Comparison of ENCODE assay signal across 9 cellular contexts in the genomic region with DNA sequence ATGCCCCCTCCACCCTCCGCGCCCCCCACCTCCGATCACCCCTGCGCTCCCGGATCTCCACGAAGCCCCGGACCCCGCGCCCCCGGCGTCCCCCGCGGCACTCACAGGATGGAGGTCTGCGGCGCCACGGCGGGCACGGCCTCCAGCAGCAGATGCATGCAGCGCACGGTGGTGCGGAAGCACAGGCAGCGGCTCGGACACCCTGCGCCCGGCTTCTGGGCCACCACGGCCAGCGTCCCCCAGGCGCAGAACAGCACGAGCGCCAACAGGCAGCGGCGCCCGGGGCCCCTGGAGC. TPM values are rescaled to one million over a fixed set of nuclear protein-coding genes. Genes with fewer than 3 reads are reported as not detected.
DNase-seq lines count a peak whose midpoint lies in the region; ATAC-seq and TF ChIP-seq lines count a peak whose summit lies in the region.
"Had no signal": no experiment of that assay in that cellular context is flagged by ENCODE, and none has a peak within 500 bp of the region (broad histone marks: within the 10 kb centered on the region; RNA-seq: fewer than 3 reads in every experiment).

No MANE protein-coding gene starts in this region.

- no peaks in the 10 kb centered on the region for H3K9me3 ChIP-seq in GM23248 (ENCODE audit: low read depth)
- no peaks in the 10 kb centered on the region for H3K9me3 ChIP-seq in WERI-Rb-1 (ENCODE audit: severe bottlenecking)
- H3K9me3 ChIP-seq in psoas muscle, result no peaks in the 10 kb centered on the region

- H3K4me3 ChIP-seq in GM23248 (peak overlapping the region; percentile 95), WERI-Rb-1 (ENCODE audit: low read depth, low read length) (peak overlapping the region; percentile 59), psoas muscle (peak overlapping the region; percentile 67)
- H3K4me3 ChIP-seq: GM12878 had no signal

- H3F3A ChIP-seq in GM23248 (ENCODE audit: insufficient read depth), result peaks cover 10% of the 10 kb centered on the region

- H3K9ac ChIP-seq in GM23248, result peak overlapping the region; percentile 97

- H3K4me1 ChIP-seq in GM23248 (ENCODE audit: insufficient read depth), result no peaks in the 10 kb centered on the region
- H3K4me1 ChIP-seq in psoas muscle, result peaks cover 12% of the 10 kb centered on the region

- H3K36me3 ChIP-seq in GM23248 (ENCODE audit: low read depth), result no peaks in the 10 kb centered on the region
- H3K36me3 ChIP-seq in WERI-Rb-1, result peaks cover 3% of the 10 kb centered on the region
- no peaks in the 10 kb centered on the region for H3K36me3 ChIP-seq in psoas muscle (ENCODE audit: insufficient read depth in 1 of 2, low read depth in 1 of 2)

- DNase-seq in GM23248 (no peak), WERI-Rb-1 (no peak), cardiac septum (ENCODE audit: low spot score) (peak; percentile 69), psoas muscle (no peak), AG08395 (ENCODE audit: low spot score) (no peak), A172 (ENCODE audit: low spot score) (no peak)

- no peaks in the 10 kb centered on the region for H3K9me2 ChIP-seq in GM23248 (ENCODE audit: insufficient read depth)

- peaks cover 36% of the 10 kb centered on the region for H3K79me2 ChIP-seq in GM23248 (ENCODE audit: insufficient read depth)

- peak overlapping the region; percentile 81 for H3K4me2 ChIP-seq in GM23248 (ENCODE audit: unreplicated experiment)

- WGBS in GM23248 (ENCODE audit: low coverage in 1 of 2, low lambda C conversion rate in 2 of 2, missing lambda C conversion rate in 2 of 2), 2 experiments, result 0 to 1% methylated on average over 21 to 30 of the region's 33 CpGs
- WGBS in psoas muscle, 3 donors, result 0% methylated on average over 13 to 33 of the region's 33 CpGs

- ATAC-seq in psoas muscle, result peak in 3 of 4 donors; percentile 8 to 13 (median 12)
- no peak for ATAC-seq in GM21737 (IDR thresholded peaks at IDR 0.05; ENCODE audit: unreplicated experiment)
- ATAC-seq in HG02610 (IDR thresholded peaks at IDR 0.05; ENCODE audit: unreplicated experiment), result no peak
- ATAC-seq: GM12878 had no signal

- peak overlapping the region; percentile 98 for H3K27ac ChIP-seq in GM23248
- peak overlapping the region; percentile 70 for H3K27ac ChIP-seq in WERI-Rb-1
- peak overlapping the region; percentile 60 for H3K27ac ChIP-seq in psoas muscle

- no peaks in the 10 kb centered on the region for H4K20me1 ChIP-seq in GM23248 (ENCODE audit: insufficient read depth)

- in situ Hi-C loops in GM23248 (cut with MboI), result no loop called here

- no peak for TF ChIP-seq CTCF in WERI-Rb-1 (IDR thresholded peaks at IDR 0.05; ENCODE audit: low read depth, low read length)
- no peak for TF ChIP-seq CTCF in psoas muscle (IDR thresholded peaks at IDR 0.05)

- H3K27me3 ChIP-seq in GM23248 (replicated peaks; ENCODE audit: insufficient read depth) (no peaks in the 10 kb centered on the region), WERI-Rb-1 (ENCODE audit: insufficient read depth, low read depth, severe bottlenecking) (peaks cover 5% of the 10 kb centered on the region), psoas muscle (ENCODE audit: insufficient read depth in 3 of 3, low read length in 2 of 3) (peaks cover 0 to 61% (median 6%) of the 10 kb centered on the region in 3 donors)

- intact Hi-C loops in cardiac septum (cut with DNase I), result loop anchor here (5.0 kb wide), 3 partner anchors 37 to 137 kb away; no protein-coding TSS in a partner anchor
- intact Hi-C loops in psoas muscle (cut with DNase I), result loop anchor here in 1 of 2 donors (5.0 kb wide), 2 partner anchors 137 to 152 kb away; no protein-coding TSS in a partner anchor

- H2AFZ ChIP-seq in GM23248, result no peak overlapping the region

RNA-seq across cellular contexts. Expression of a gene that starts 0.2 kb away (rescaled TPM):
- total RNA-seq in GM23248 (2014; rRNA removed; shearing (Covaris generic)), result 263 and 291 TPM in 2 replicates
- polyA plus RNA-seq in GM23248 (2016; fragmentation: Nextera tagmentation; extraction: Ambion mirVana) (222 and 235 TPM in 2 replicates), psoas muscle (1 to 10 TPM; 4.1 to 9.4 (median 4.8) TPM)
- total RNA-seq in cardiac septum (27.5 TPM), psoas muscle (10 to 100 TPM in 3 of 4 donors, 1 to 10 TPM in 1; 8.5 to 15.4 (median 12.6) TPM)
- 98.5 and 124 TPM in 2 replicates for total RNA-seq in A172 (2014; rRNA removed; shearing (Covaris generic))

Comparison
In these comparisons a context has a peak if more than half of its experiments do, and no peak if none do; other contexts are left out.
1. ATAC-seq: peak in psoas muscle (3 of 4); none in GM21737 (single experiment) and HG02610 (single experiment).
2. Peak in every context shown above with its lines, with median percentiles within 50 percentile points of each other: H3K27ac ChIP-seq and H3K4me3 ChIP-seq.